In the genomic region with DNA sequence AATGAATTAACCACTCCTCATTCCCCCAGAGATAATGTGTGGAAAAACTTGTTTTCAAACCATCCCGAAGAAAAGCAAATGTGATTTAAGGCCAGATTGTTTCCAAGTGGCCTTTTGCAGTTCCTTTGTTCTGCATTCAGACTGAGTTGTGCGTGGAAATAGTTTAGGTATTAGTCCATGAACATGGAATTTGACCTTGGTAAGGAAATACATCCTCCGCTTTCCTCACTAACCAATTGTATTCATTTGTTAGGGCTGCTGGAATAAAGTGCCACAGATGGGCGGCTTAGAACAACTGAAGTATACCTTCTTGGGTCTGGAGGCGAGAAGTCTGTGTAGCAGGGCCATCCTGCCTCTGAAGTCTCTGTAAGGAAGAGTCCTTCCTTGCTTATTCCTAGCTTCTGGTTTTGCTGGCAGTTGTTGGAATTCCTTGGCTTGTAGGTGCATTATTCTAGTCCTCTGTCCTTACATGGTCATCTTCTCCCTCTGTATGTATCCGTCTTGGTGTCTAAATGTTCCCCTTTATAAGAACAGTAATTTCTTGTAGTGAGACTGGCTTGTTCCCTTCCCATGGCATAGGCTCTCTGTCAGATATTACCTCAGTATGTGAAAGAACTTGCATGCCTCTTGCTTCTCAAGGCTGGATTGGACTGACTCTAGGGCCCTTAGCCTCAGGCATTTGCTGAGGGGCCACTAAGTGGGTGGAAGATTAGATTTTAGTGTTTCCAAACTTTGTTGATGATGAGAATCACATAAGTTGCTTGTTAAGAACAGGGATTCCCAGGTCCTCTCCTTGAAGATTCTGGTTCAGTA, we compare ENCODE assay signal across 10 cellular contexts. TPM values are rescaled to one million over a fixed set of nuclear protein-coding genes. Genes with fewer than 3 reads are reported as not detected.
DNase-seq lines count a peak whose midpoint lies in the region; ATAC-seq, FAIRE-seq and TF ChIP-seq lines count a peak whose summit lies in the region.
"Had no signal": no experiment of that assay in that cellular context is flagged by ENCODE, and none has a peak within 500 bp of the region (broad histone marks: within the 10 kb centered on the region; RNA-seq: fewer than 3 reads in every experiment).

No MANE protein-coding gene starts in this region.

- no peak for FAIRE-seq in GM12891 (lab: Jason Lieb, UNC)

- 42 to 46% methylated on average over 6 of the region's 6 CpGs for WGBS in gastroesophageal sphincter (ENCODE audit: low coverage in 1 of 2), 2 donors

- intact Hi-C loops in sciatic nerve (cut with DNase I): no loop called here

- no peak for TF ChIP-seq EP300 in gastroesophageal sphincter (IDR thresholded peaks at IDR 0.05)

- no peaks in the 10 kb centered on the region for H3K9me3 ChIP-seq in adipocyte (ENCODE audit: control insufficient read depth, low read length)
- H3K9me3 ChIP-seq in gastroesophageal sphincter: no peaks in the 10 kb centered on the region
- H3K9me3 ChIP-seq: neutrophil had no signal

- H3K27me3 ChIP-seq in adipocyte (replicated peaks; ENCODE audit: control insufficient read depth, insufficient read depth, low read length) (no peaks in the 10 kb centered on the region), gastroesophageal sphincter (no peaks in the 10 kb centered on the region)
- H3K27me3 ChIP-seq: neutrophil had no signal

- H3K4me3 ChIP-seq in adipocyte (ENCODE audit: low read length): no peak overlapping the region
- no peak overlapping the region for H3K4me3 ChIP-seq in gastroesophageal sphincter

- H3K4me1 ChIP-seq in adipocyte (ENCODE audit: control insufficient read depth, insufficient read depth, low read length): peaks cover 15% of the 10 kb centered on the region
- peaks cover 0 to 48% (median 5%) of the 10 kb centered on the region in 3 donors for H3K4me1 ChIP-seq in gastroesophageal sphincter

- peak overlapping the region; percentile 65 to 85 (median 77) for H3K27ac ChIP-seq in gastroesophageal sphincter
- H3K27ac ChIP-seq: neutrophil had no signal

- TF ChIP-seq POLR2A in gastroesophageal sphincter (IDR thresholded peaks at IDR 0.05) (no peak), GM12891 (IDR thresholded peaks at IDR 0.05; ENCODE audit: low read depth, low read length) (no peak)

- TF ChIP-seq CTCF in gastroesophageal sphincter (IDR thresholded peaks at IDR 0.05): no peak

- DNase-seq in GM03348 (ENCODE audit: low spot score): peak; percentile 77
- peak; percentile 86 for DNase-seq in adipocyte (ENCODE audit: low read depth)
- no peak for DNase-seq in sciatic nerve (ENCODE audit: low spot score)
- no peak for DNase-seq in GM12891 (ENCODE audit: insufficient read length, low spot score)
- DNase-seq in GM19238 (ENCODE audit: insufficient read length, low spot score): no peak
- DNase-seq in germinal center (ENCODE audit: low spot score): no peak
- no peak for DNase-seq in NCI-H1092 treated with DMSO at 0.1 percent for 48 hours (lab: John Stamatoyannopoulos, UW)
- DNase-seq: NCI-H526 treated with DMSO at 0.1 percent for 48 hours had no signal

- H3K36me3 ChIP-seq in adipocyte (ENCODE audit: control insufficient read depth, insufficient read depth, low read length, severe bottlenecking) (no peaks in the 10 kb centered on the region), gastroesophageal sphincter (no peaks in the 10 kb centered on the region)
- H3K36me3 ChIP-seq: neutrophil had no signal

- no peak overlapping the region for H3K9ac ChIP-seq in adipocyte (ENCODE audit: low read length)

- ATAC-seq in gastroesophageal sphincter (peak; percentile 80), sciatic nerve (peak; percentile 31)

TF ChIP-seq in GM12891, 5 proteins besides CTCF, POLR2A, EP300 and RAD21:
- no peak for TF ChIP-seq TAF1 (IDR thresholded peaks at IDR 0.05; ENCODE audit: low read depth, low read length)
- no peak for TF ChIP-seq POLR2AphosphoS5 (IDR thresholded peaks at IDR 0.05; ENCODE audit: low read depth, low read length)
- TF ChIP-seq POU2F2 (IDR thresholded peaks at IDR 0.05; ENCODE audit: low read depth, low read length): no peak
- no peak for TF ChIP-seq PAX5 (IDR thresholded peaks at IDR 0.05; ENCODE audit: insufficient read depth, low read length, severe bottlenecking)

RNA-seq across cellular contexts. Expression of a gene that starts 53.9 kb away (rescaled TPM):
- total RNA-seq in gastroesophageal sphincter: 100 to 1,000 TPM in 1 of 4 donors, 10 to 100 TPM in 3; 45.8 to 143 (median 80.5) TPM
- total RNA-seq in sciatic nerve: 147 TPM
- 1.4 TPM for polyA plus RNA-seq in GM12891 (2012; ENCODE audit: low read depth, missing spikeins)

Comparison
In these comparisons a context has a peak if more than half of its experiments do, and no peak if none do; other contexts are left out.
1. DNase-seq: peak in GM03348 (single experiment) and adipocyte (single experiment); none in sciatic nerve (single experiment), GM12891 (single experiment), GM19238 (single experiment), germinal center (single experiment) and NCI-H1092 treated with DMSO at 0.1 percent for 48 hours (single experiment).